ENCODE assay signal across 11 cellular contexts in the genomic region with DNA sequence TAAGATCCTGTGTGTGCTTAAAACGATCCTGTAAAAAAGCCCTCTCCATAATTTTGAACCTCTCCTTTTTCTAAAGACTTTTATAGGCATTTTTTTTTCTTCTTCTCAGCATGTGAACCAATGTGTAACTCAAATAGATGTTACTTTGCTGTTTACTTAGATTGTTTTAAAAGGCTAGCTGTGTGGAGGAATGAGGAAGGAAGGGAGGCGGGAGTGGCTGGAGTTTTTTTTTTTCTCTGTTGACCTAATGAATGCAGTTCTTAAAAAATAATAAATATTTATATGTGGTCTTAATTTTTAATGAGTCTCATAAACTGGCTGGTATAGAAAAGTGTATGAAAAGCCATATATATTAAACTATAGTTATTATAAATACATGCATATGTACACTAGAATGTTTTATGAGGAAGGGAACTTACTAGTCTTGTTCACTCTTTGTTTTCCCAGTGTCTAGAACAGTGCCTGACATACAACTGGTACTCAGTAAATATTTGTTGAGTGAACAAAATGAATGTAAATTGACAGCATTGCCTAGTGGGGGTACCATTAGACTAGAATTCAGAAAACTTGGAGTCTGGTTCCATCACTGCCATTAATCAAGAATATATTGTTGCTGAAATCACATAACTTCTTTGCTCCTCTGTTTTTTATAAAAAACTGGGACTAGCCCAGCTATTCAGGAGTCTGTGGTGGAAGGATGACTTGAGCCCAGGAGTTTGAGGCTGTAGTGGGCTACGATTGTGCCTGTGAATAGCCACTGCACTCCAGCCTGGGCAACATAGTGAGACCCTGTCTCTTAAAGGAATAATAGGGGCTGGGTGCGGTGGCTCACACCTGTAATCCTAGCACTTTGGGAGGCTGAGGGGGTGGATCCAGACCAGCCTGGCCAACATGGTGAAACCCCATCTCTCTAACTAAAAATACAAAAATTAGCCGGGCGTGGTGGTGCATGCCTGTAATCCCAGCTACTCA. TPM values are rescaled to one million over a fixed set of nuclear protein-coding genes. Genes with fewer than 3 reads are reported as not detected.
A peak's percentile ranks its signal among the peaks of the same experiment; 100 is the strongest.
DNase-seq lines count a peak whose midpoint lies in the region; ATAC-seq and TF ChIP-seq lines count a peak whose summit lies in the region.
"Had no signal": no experiment of that assay in that cellular context is flagged by ENCODE, and none has a peak within 500 bp of the region (broad histone marks: within the 10 kb centered on the region; RNA-seq: fewer than 3 reads in every experiment).

No MANE protein-coding gene starts in this region.

- CTCF ChIA-PET in WTC11 (lab: Charles Lee) = no interaction called here
- CTCF ChIA-PET in activated CD8-positive, alpha-beta T cell treated with anti-CD3 and anti-CD28 coated beads, Interleukin-2, amount 10 ng/mL, durations not matched to agents 7 days and 5 days (lab: Charles Lee) = no interaction called here

- no peaks in the 10 kb centered on the region for H3K36me3 ChIP-seq in fibroblast of lung (ENCODE audit: control insufficient read depth, insufficient read depth, low read length)

- no peaks in the 10 kb centered on the region for H3K27me3 Mint-ChIP-seq in WTC11 (ENCODE audit: low read depth)
- H3K27me3 Mint-ChIP-seq in activated CD8-positive, alpha-beta T cell treated with anti-CD3 and anti-CD28 coated beads, Interleukin-2, amount 10 ng/mL, durations not matched to agents 7 days and 5 days (ENCODE audit: low read depth) = peaks cover 4% of the 10 kb centered on the region
- H3K27me3 Mint-ChIP-seq in effector memory CD8-positive, alpha-beta T cell = no peaks in the 10 kb centered on the region

- H3K4me1 ChIP-seq in fibroblast of lung (ENCODE audit: control insufficient read depth, extremely low read depth, insufficient read depth, low read length) = no peaks in the 10 kb centered on the region

- 0 out of 2 replicates have a peak, but pooled peaks cover 3% of the 10 kb centered on the region for H3K9me3 Mint-ChIP-seq in WTC11
- no peaks in the 10 kb centered on the region for H3K9me3 Mint-ChIP-seq in activated CD8-positive, alpha-beta T cell treated with anti-CD3 and anti-CD28 coated beads, Interleukin-2, amount 10 ng/mL, durations not matched to agents 7 days and 5 days (ENCODE audit: insufficient read depth)
- H3K9me3 Mint-ChIP-seq in effector memory CD8-positive, alpha-beta T cell = no peaks in the 10 kb centered on the region
- H3K9me3 Mint-ChIP-seq: activated B cell treated with CpG ODN at 0.5 μM for 24 hours; activated T-cell treated with anti-CD3 and anti-CD28 coated beads, Interleukin-2, amount 50 U/mL, for 72 hours had no signal

- H3K27ac Mint-ChIP-seq in WTC11 = no peak overlapping the region
- H3K27ac Mint-ChIP-seq in activated CD8-positive, alpha-beta T cell treated with anti-CD3 and anti-CD28 coated beads, Interleukin-2, amount 10 ng/mL, durations not matched to agents 7 days and 5 days = no peak overlapping the region
- no peak overlapping the region for H3K27ac Mint-ChIP-seq in effector memory CD8-positive, alpha-beta T cell
- H3K27ac Mint-ChIP-seq: activated B cell treated with CpG ODN at 0.5 μM for 24 hours had no signal

- no peak overlapping the region for H3K4me3 Mint-ChIP-seq in WTC11
- no peak overlapping the region for H3K4me3 Mint-ChIP-seq in activated CD8-positive, alpha-beta T cell treated with anti-CD3 and anti-CD28 coated beads, Interleukin-2, amount 10 ng/mL, durations not matched to agents 7 days and 5 days
- no peak overlapping the region for H3K4me3 Mint-ChIP-seq in effector memory CD8-positive, alpha-beta T cell
- H3K4me3 Mint-ChIP-seq: activated B cell treated with CpG ODN at 0.5 μM for 24 hours had no signal

- peak overlapping the region; percentile 23 for H2AFZ ChIP-seq in fibroblast of lung (ENCODE audit: low read length)

- H3K79me2 ChIP-seq in fibroblast of lung (ENCODE audit: control insufficient read depth, insufficient read depth, low read length) = no peaks in the 10 kb centered on the region

- no peak overlapping the region for H3K9ac ChIP-seq in fibroblast of lung (ENCODE audit: insufficient read depth, low read length)

- TF ChIP-seq CTCF in C4-2B (conservative IDR thresholded peaks at IDR 0.05) (no peak), WTC11 (IDR thresholded peaks at IDR 0.05) (no peak), fibroblast of lung (conservative IDR thresholded peaks at IDR 0.05 in 1 of 2, IDR thresholded peaks at IDR 0.05 in 1 of 2; ENCODE audit: low read depth in 1 of 2, low read length in 2 of 2) (no peak), omental fat pad (IDR thresholded peaks at IDR 0.05) (no peak)

- no peaks in the 10 kb centered on the region for H3K27me3 ChIP-seq in fibroblast of lung (ENCODE audit: control insufficient read depth, insufficient read depth, low read length)

- no peaks in the 10 kb centered on the region for H3K9me3 ChIP-seq in fibroblast of lung (ENCODE audit: control insufficient read depth, insufficient read depth, low read depth, low read length)

- H3K4me3 ChIP-seq in fibroblast of lung (replicated peaks in 1 of 4; ENCODE audit: control extremely low read depth in 1 of 4, insufficient read depth in 1 of 4, low read depth in 3 of 4, low read length in 4 of 4) = peak overlapping the region in 1 of 4 experiments; percentile 47

- DNase-seq in WTC11 (ENCODE audit: low spot score) (no peak), fibroblast of lung (ENCODE audit: low read depth in 2 of 2) (no peak), renal cortical epithelial cell (ENCODE audit: low read depth) (peak; percentile 35), omental fat pad (ENCODE audit: low spot score) (no peak), C1 segment of cervical spinal cord (lab: John Stamatoyannopoulos, UW) (no peak)
- DNase-seq in activated CD8-positive, alpha-beta T cell treated with anti-CD3 and anti-CD28 coated beads, Interleukin-2, amount 10 ng/mL, durations not matched to agents 7 days and 5 days = no peak
- DNase-seq in effector memory CD8-positive, alpha-beta T cell = no peak
- DNase-seq: activated B cell treated with CpG ODN at 0.5 μM for 24 hours; activated T-cell treated with anti-CD3 and anti-CD28 coated beads, Interleukin-2, amount 50 U/mL, for 72 hours had no signal

- peaks cover 2% of the 10 kb centered on the region; the same call in 1 of the 2 replicates for H3K36me3 Mint-ChIP-seq in WTC11
- H3K36me3 Mint-ChIP-seq in activated CD8-positive, alpha-beta T cell treated with anti-CD3 and anti-CD28 coated beads, Interleukin-2, amount 10 ng/mL, durations not matched to agents 7 days and 5 days (ENCODE audit: low read depth) = no peaks in the 10 kb centered on the region
- H3K36me3 Mint-ChIP-seq in effector memory CD8-positive, alpha-beta T cell (ENCODE audit: insufficient read depth) = no peaks in the 10 kb centered on the region

- H3K4me1 Mint-ChIP-seq in WTC11 = peaks cover 38% of the 10 kb centered on the region
- peaks cover 6% of the 10 kb centered on the region for H3K4me1 Mint-ChIP-seq in activated CD8-positive, alpha-beta T cell treated with anti-CD3 and anti-CD28 coated beads, Interleukin-2, amount 10 ng/mL, durations not matched to agents 7 days and 5 days (ENCODE audit: low read depth)
- H3K4me1 Mint-ChIP-seq in effector memory CD8-positive, alpha-beta T cell (ENCODE audit: low read depth in 2 of 2) = peaks cover 4 to 13% of the 10 kb centered on the region in 2 donors
- H3K4me1 Mint-ChIP-seq: activated B cell treated with CpG ODN at 0.5 μM for 24 hours had no signal

- H4K20me1 ChIP-seq in fibroblast of lung (ENCODE audit: control insufficient read depth, extremely low read depth, insufficient read depth, low read length) = no peaks in the 10 kb centered on the region

- ATAC-seq in WTC11 (no peak), omental fat pad (ENCODE audit: low FRiP score) (no peak)
- ATAC-seq in activated CD8-positive, alpha-beta T cell treated with anti-CD3 and anti-CD28 coated beads, Interleukin-2, amount 10 ng/mL, durations not matched to agents 7 days and 5 days = no peak
- no peak for ATAC-seq in effector memory CD8-positive, alpha-beta T cell (replicated peaks)
- ATAC-seq: activated T-cell treated with anti-CD3 and anti-CD28 coated beads, Interleukin-2, amount 50 U/mL, for 72 hours had no signal

- peak overlapping the region; percentile 77 for H3K4me2 ChIP-seq in fibroblast of lung (ENCODE audit: extremely low read depth, insufficient read depth, low read length)

- H3K27ac ChIP-seq in C4-2B (peak overlapping the region; percentile 76), fibroblast of lung (ENCODE audit: insufficient read depth, low read length) (no peak overlapping the region)
- H3K27ac ChIP-seq: HL-60 had no signal

- POLR2A ChIA-PET in WTC11 (lab: Charles Lee) = no interaction called here
- POLR2A ChIA-PET in activated CD8-positive, alpha-beta T cell treated with anti-CD3 and anti-CD28 coated beads, Interleukin-2, amount 10 ng/mL, durations not matched to agents 7 days and 5 days (lab: Charles Lee) = no interaction called here

RNA-seq across cellular contexts. Expression of gene NFIA, which starts 51.0 kb away (rescaled TPM):
- total RNA-seq in WTC11 (2021) = 7.3 to 16.7 TPM (median 8.6 TPM) in 3 replicates
- total RNA-seq in fibroblast of lung = 5.4 TPM in 2 replicates
- 10.9 and 11.0 TPM in 2 replicates for polyA plus RNA-seq in fibroblast of lung
- polyA plus RNA-seq in fibroblast of lung (2012) = 3.9 and 5.6 TPM in 2 replicates
- 22.5 and 43.5 TPM in 2 replicates for polyA minus RNA-seq in fibroblast of lung (ENCODE audit: low replicate concordance)
- total RNA-seq in renal cortical epithelial cell = 2.1 and 8.2 TPM in 2 replicates
- under 1 TPM; 0.66 to 0.78 TPM for total RNA-seq in activated CD8-positive, alpha-beta T cell treated with anti-CD3 and anti-CD28 coated beads, Interleukin-2, amount 10 ng/mL, durations not matched to agents 7 days and 5 days
- total RNA-seq in omental fat pad = 100 to 1,000 TPM in 1 of 4 donors, 10 to 100 TPM in 3; 61.1 to 159 (median 77.5) TPM
